In the genomic region with DNA sequence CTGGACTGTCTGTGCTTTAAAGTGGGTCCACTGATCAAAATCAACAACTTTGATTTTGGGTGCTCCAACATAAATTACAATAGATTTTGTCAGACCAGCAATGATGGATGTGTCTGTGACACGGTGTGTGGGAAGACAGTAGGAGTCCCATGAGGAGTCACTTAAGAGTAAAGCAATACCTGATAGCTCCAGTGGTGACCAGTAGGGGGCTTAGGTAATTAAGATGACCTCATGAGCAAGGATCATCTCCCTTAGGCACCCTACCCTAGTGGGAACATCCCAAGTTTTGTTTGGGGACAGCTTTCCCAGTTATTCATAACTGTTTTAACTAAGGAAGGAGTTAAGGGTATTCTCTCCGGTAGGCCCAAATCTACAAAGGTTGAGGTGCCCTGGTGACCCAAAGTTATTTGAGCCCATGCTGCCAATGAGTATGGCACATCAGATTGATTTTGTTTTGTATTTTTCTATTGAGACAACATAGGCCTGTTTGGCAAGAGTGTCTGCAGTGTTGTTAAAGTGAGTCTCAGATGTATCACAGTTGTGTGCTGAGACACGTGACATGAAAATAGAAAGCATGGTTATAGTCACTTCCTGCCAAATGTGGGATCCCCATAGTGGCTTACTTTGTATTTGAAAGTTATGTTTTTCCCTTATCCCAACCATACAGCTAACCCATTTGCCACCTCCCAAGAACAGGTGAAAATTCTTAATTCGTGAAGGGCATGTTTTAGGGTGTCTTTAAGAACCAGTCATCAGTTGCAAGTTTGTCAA, we compare ENCODE assay signal across 9 cellular contexts.
DNase-seq lines count a peak whose midpoint lies in the region; ATAC-seq and TF ChIP-seq lines count a peak whose summit lies in the region.
"Had no signal": no experiment of that assay in that cellular context is flagged by ENCODE, and none has a peak within 500 bp of the region (broad histone marks: within the 10 kb centered on the region; RNA-seq: fewer than 3 reads in every experiment).

No MANE protein-coding gene starts in this region.

- no peaks in the 10 kb centered on the region; the same call in 1 of the 2 replicates for H3K9me2 ChIP-seq in MM.1S (replicated peaks; ENCODE audit: insufficient read depth, low read length)

- no peak overlapping the region for H3K4me3 Mint-ChIP-seq in activated T-helper 1 cell treated with anti-CD3 and anti-CD28 coated beads, Interleukin-12 subunit alpha, Interleukin-12 subunit beta, Interleukin-2, Interleukin-4 antibody, amounts not matched to agents 30 ng/mL and 10 ng/mL and 1 ng/mL, durations not matched to agents 14 hours and 24 hours and 36 hours

- no peak overlapping the region for H3K27ac Mint-ChIP-seq in activated T-helper 1 cell treated with anti-CD3 and anti-CD28 coated beads, Interleukin-12 subunit alpha, Interleukin-12 subunit beta, Interleukin-2, Interleukin-4 antibody, amounts not matched to agents 30 ng/mL and 10 ng/mL and 1 ng/mL, durations not matched to agents 14 hours and 24 hours and 36 hours

- H3F3A ChIP-seq in MM.1S (ENCODE audit: insufficient read depth, low read length), result no peaks in the 10 kb centered on the region

- no peaks in the 10 kb centered on the region for H3K4me1 Mint-ChIP-seq in activated T-helper 1 cell treated with anti-CD3 and anti-CD28 coated beads, Interleukin-12 subunit alpha, Interleukin-12 subunit beta, Interleukin-2, Interleukin-4 antibody, amounts not matched to agents 30 ng/mL and 10 ng/mL and 1 ng/mL, durations not matched to agents 14 hours and 24 hours and 36 hours (ENCODE audit: low read depth)

- H3K9me3 Mint-ChIP-seq in activated T-helper 1 cell treated with anti-CD3 and anti-CD28 coated beads, Interleukin-12 subunit alpha, Interleukin-12 subunit beta, Interleukin-2, Interleukin-4 antibody, amounts not matched to agents 30 ng/mL and 10 ng/mL and 1 ng/mL, durations not matched to agents 14 hours and 24 hours and 36 hours, result no peaks in the 10 kb centered on the region

- TF ChIP-seq CTCF in MM.1S (IDR thresholded peaks at IDR 0.05; ENCODE audit: low read length) (peak; percentile 31), liver (IDR thresholded peaks at IDR 0.05; ENCODE audit: low read depth, low read length, missing input control) (peak; percentile 14), dorsolateral prefrontal cortex (IDR thresholded peaks at IDR 0.05 in 54 of 56, conservative IDR thresholded peaks at IDR 0.05 in 2 of 56; ENCODE audit: low read depth in 1 of 56, partially characterized antibody in 56 of 56) (no peak), tibial nerve (IDR thresholded peaks at IDR 0.05) (no peak)

- peak; percentile 72 for ATAC-seq in GM19023 (IDR thresholded peaks at IDR 0.05; ENCODE audit: unreplicated experiment)
- peak; percentile 82 for ATAC-seq in HG02642 (IDR thresholded peaks at IDR 0.05; ENCODE audit: poor library complexity, unreplicated experiment)

- no peaks in the 10 kb centered on the region for H3K27me3 Mint-ChIP-seq in activated T-helper 1 cell treated with anti-CD3 and anti-CD28 coated beads, Interleukin-12 subunit alpha, Interleukin-12 subunit beta, Interleukin-2, Interleukin-4 antibody, amounts not matched to agents 30 ng/mL and 10 ng/mL and 1 ng/mL, durations not matched to agents 14 hours and 24 hours and 36 hours (ENCODE audit: insufficient read depth)

- 84% methylated on average over 4 of the region's 4 CpGs for WGBS in liver
- WGBS in tibial nerve, 2 donors, result 90 to 93% methylated on average over 4 of the region's 4 CpGs

- H3K36me3 ChIP-seq in MM.1S (replicated peaks; ENCODE audit: insufficient read depth, low read length) (no peaks in the 10 kb centered on the region), liver (ENCODE audit: control insufficient read depth in 4 of 4, insufficient read depth in 3 of 4, low read depth in 1 of 4, low read length in 3 of 4) (no peaks in the 10 kb centered on the region), tibial nerve (no peaks in the 10 kb centered on the region)

- DNase-seq in MM.1S (no peak), dorsolateral prefrontal cortex (no peak), tibial nerve (ENCODE audit: low spot score in 2 of 2) (no peak)
- no peak for DNase-seq in activated T-helper 1 cell treated with anti-CD3 and anti-CD28 coated beads, Interleukin-12 subunit alpha, Interleukin-12 subunit beta, Interleukin-2, Interleukin-4 antibody, amounts not matched to agents 30 ng/mL and 10 ng/mL and 1 ng/mL, durations not matched to agents 14 hours and 24 hours and 36 hours (ENCODE audit: low spot score)
- DNase-seq: activated CD4-positive, CD25-positive, alpha-beta regulatory T cell; NCI-H526 treated with DMSO at 0.1 percent for 48 hours had no signal

- no peaks in the 10 kb centered on the region for H3K9me3 ChIP-seq in MM.1S (replicated peaks; ENCODE audit: insufficient read depth, low read length)
- no peaks in the 10 kb centered on the region for H3K9me3 ChIP-seq in liver (ENCODE audit: control insufficient read depth in 4 of 4, low read length in 3 of 4)
- H3K9me3 ChIP-seq in tibial nerve, result no peaks in the 10 kb centered on the region

- TF ChIP-seq POLR2A in tibial nerve (IDR thresholded peaks at IDR 0.05), result no peak

- H3K36me3 Mint-ChIP-seq in activated T-helper 1 cell treated with anti-CD3 and anti-CD28 coated beads, Interleukin-12 subunit alpha, Interleukin-12 subunit beta, Interleukin-2, Interleukin-4 antibody, amounts not matched to agents 30 ng/mL and 10 ng/mL and 1 ng/mL, durations not matched to agents 14 hours and 24 hours and 36 hours (ENCODE audit: low read depth), result no peaks in the 10 kb centered on the region

- no peak overlapping the region for H3K4me3 ChIP-seq in MM.1S (ENCODE audit: low read length)
- no peak overlapping the region for H3K4me3 ChIP-seq in liver (ENCODE audit: low read depth in 1 of 3, low read length in 3 of 3)
- H3K4me3 ChIP-seq in dorsolateral prefrontal cortex, result no peak overlapping the region
- no peak overlapping the region for H3K4me3 ChIP-seq in tibial nerve

- H4K20me1 ChIP-seq in MM.1S (ENCODE audit: insufficient read depth, low read length), result no peaks in the 10 kb centered on the region

- no peak overlapping the region for H2AFZ ChIP-seq in MM.1S (ENCODE audit: low read length)

- intact Hi-C loops in activated T-helper 1 cell treated with anti-CD3 and anti-CD28 coated beads, Interleukin-12 subunit alpha, Interleukin-12 subunit beta, Interleukin-2, Interleukin-4 antibody, amounts not matched to agents 30 ng/mL and 10 ng/mL and 1 ng/mL, durations not matched to agents 14 hours and 24 hours and 36 hours (cut with micrococcal nuclease), result loop anchor here (5.0 kb wide), 1 partner anchor 998 kb away; no protein-coding TSS in a partner anchor
- intact Hi-C loops in dorsolateral prefrontal cortex (cut with DNase I), result no loop called here

- H3K4me1 ChIP-seq in MM.1S (ENCODE audit: low read length) (no peaks in the 10 kb centered on the region), liver (ENCODE audit: control insufficient read depth in 4 of 4, insufficient read depth in 4 of 4, low read length in 3 of 4) (no peaks in the 10 kb centered on the region), tibial nerve (no peaks in the 10 kb centered on the region)

- TF ChIP-seq RAD21 in liver (IDR thresholded peaks at IDR 0.05), result no peak

- no peaks in the 10 kb centered on the region for H3K79me2 ChIP-seq in MM.1S (ENCODE audit: low read length)

- H3K27ac ChIP-seq in MM.1S (ENCODE audit: low read length) (no peak overlapping the region), liver (ENCODE audit: low read depth in 1 of 2, low read length in 2 of 2) (no peak overlapping the region), dorsolateral prefrontal cortex (no peak overlapping the region), tibial nerve (no peak overlapping the region)

- H3K9ac ChIP-seq in MM.1S (ENCODE audit: low read length) (no peak overlapping the region), liver (ENCODE audit: low read depth in 1 of 2, low read length in 2 of 2) (no peak overlapping the region)

- H3K27me3 ChIP-seq in MM.1S (replicated peaks; ENCODE audit: insufficient read depth, low read length) (no peaks in the 10 kb centered on the region), liver (ENCODE audit: control insufficient read depth in 4 of 4, insufficient read depth in 4 of 4, low read length in 3 of 4) (no peaks in the 10 kb centered on the region), dorsolateral prefrontal cortex (no peaks in the 10 kb centered on the region), tibial nerve (no peaks in the 10 kb centered on the region)

- TF ChIP-seq EP300 in tibial nerve (IDR thresholded peaks at IDR 0.05), result no peak

- H3K4me2 ChIP-seq in MM.1S (ENCODE audit: low read depth, low read length), result no peak overlapping the region

TF ChIP-seq in liver, 16 proteins besides CTCF, POLR2A, EP300 and RAD21 (continues in another document):
- TF ChIP-seq, protein P1, sequence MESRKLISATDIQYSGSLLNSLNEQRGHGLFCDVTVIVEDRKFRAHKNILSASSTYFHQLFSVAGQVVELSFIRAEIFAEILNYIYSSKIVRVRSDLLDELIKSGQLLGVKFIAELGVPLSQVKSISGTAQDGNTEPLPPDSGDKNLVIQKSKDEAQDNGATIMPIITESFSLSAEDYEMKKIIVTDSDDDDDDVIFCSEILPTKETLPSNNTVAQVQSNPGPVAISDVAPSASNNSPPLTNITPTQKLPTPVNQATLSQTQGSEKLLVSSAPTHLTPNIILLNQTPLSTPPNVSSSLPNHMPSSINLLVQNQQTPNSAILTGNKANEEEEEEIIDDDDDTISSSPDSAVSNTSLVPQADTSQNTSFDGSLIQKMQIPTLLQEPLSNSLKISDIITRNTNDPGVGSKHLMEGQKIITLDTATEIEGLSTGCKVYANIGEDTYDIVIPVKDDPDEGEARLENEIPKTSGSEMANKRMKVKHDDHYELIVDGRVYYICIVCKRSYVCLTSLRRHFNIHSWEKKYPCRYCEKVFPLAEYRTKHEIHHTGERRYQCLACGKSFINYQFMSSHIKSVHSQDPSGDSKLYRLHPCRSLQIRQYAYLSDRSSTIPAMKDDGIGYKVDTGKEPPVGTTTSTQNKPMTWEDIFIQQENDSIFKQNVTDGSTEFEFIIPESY (IDR thresholded peaks at IDR 0.05), result no peak
- TF ChIP-seq, protein P2, sequence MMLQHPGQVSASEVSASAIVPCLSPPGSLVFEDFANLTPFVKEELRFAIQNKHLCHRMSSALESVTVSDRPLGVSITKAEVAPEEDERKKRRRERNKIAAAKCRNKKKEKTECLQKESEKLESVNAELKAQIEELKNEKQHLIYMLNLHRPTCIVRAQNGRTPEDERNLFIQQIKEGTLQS (IDR thresholded peaks at IDR 0.05), result no peak
- no peak for TF ChIP-seq GABPA (IDR thresholded peaks at IDR 0.05 in 1 of 2, conservative IDR thresholded peaks at IDR 0.05 in 1 of 2)
- TF ChIP-seq YY1 (IDR thresholded peaks at IDR 0.05), result no peak
- TF ChIP-seq, protein P3, sequence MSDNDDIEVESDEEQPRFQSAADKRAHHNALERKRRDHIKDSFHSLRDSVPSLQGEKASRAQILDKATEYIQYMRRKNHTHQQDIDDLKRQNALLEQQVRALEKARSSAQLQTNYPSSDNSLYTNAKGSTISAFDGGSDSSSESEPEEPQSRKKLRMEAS (IDR thresholded peaks at IDR 0.05), result no peak
- TF ChIP-seq FOXA2 (IDR thresholded peaks at IDR 0.05), result no peak
- TF ChIP-seq NR2F2 (IDR thresholded peaks at IDR 0.05), result no peak

Comparison
In these comparisons a context has a peak if more than half of its experiments do, and no peak if none do; other contexts are left out.
1. CTCF ChIP-seq: peak in MM.1S (single experiment) and liver (single experiment); none in dorsolateral prefrontal cortex (0 of 56) and tibial nerve (0 of 5).